8 cellular contexts compared by ENCODE assay signal in the genomic region with DNA sequence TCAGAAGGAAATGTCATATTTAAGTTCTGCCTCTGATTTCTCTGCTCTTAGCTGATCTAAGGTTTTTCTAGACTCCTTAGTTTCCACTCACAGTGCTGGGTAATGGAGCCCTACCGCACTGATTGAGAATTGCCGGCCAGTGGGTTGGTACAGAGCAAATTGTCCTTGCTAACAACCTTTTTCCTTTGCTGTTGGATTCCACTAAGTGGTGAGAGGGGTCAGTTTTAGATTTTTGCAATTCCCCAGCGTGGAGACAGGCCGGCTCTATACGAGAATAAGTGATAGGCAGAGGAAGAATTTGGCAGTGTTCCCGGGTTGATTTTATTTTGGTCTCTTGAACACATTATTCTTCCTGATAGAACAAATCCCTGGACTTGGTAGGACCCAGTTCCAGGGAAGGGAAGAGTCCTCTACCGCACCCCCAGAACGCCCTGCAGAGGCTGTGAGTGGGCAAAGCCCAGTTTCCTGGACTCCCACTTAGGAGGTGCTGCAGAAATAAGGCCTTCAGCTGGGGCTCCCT. TPM values are rescaled to one million over a fixed set of nuclear protein-coding genes. Genes with fewer than 3 reads are reported as not detected.
DNase-seq lines count a peak whose midpoint lies in the region; TF ChIP-seq lines count a peak whose summit lies in the region.

No MANE protein-coding gene starts in this region.

- no peak overlapping the region for H3K23ac ChIP-seq in mesendoderm (ENCODE audit: low read length)

- H2AK5ac ChIP-seq in mesendoderm (ENCODE audit: low read length), result no peak overlapping the region

- CTCF ChIA-PET in A673 (lab: Charles Lee), result no interaction called here

- H3K18ac ChIP-seq in mesendoderm (ENCODE audit: low read length), result no peak overlapping the region

- H3K4me2 ChIP-seq in mesendoderm (ENCODE audit: low read length), result peak overlapping the region; percentile 95

- no peak overlapping the region for H2BK120ac ChIP-seq in mesendoderm (ENCODE audit: low read depth, low read length)

- no peak overlapping the region for H3K9ac ChIP-seq in HUES64 (ENCODE audit: low read depth, low read length)
- H3K9ac ChIP-seq in mesendoderm (ENCODE audit: low read length), result peak overlapping the region; percentile 69

- peaks cover 22% of the 10 kb centered on the region for H3K27me3 Mint-ChIP-seq in dendritic cell treated with granulocyte-macrophage colony-stimulating factor and Interleukin-4, amounts not matched to agents 40 ng/mL and 50 ng/mL, for 4 days

- H3K36me3 ChIP-seq in A673 (ENCODE audit: insufficient read depth, low read length, poor library complexity, severe bottlenecking) (no peaks in the 10 kb centered on the region), HUES64 (ENCODE audit: insufficient read depth, low read length) (no peaks in the 10 kb centered on the region), mesendoderm (ENCODE audit: control insufficient read depth, insufficient read depth, low read length) (no peaks in the 10 kb centered on the region)

- H3K79me2 ChIP-seq in mesendoderm (ENCODE audit: control insufficient read depth, insufficient read depth, low read length), result no peaks in the 10 kb centered on the region

- no peak overlapping the region for H2BK5ac ChIP-seq in mesendoderm (ENCODE audit: low read length)

- no TSS peak for BruUV-seq in A673 (replicated peaks; lab: Mats Ljungman, UMichigan)

- H3K4me3 Mint-ChIP-seq in dendritic cell treated with granulocyte-macrophage colony-stimulating factor and Interleukin-4, amounts not matched to agents 40 ng/mL and 50 ng/mL, for 4 days, result peak overlapping the region; percentile 96

- no peak overlapping the region for H3K27ac ChIP-seq in A673 (ENCODE audit: low read depth, low read length, poor library complexity, severe bottlenecking)
- H3K27ac ChIP-seq in HUES64 (ENCODE audit: low read depth, low read length), result no peak overlapping the region
- no peak overlapping the region for H3K27ac ChIP-seq in mesendoderm (ENCODE audit: low read depth, low read length)

- H3K9me3 ChIP-seq in A673 (ENCODE audit: low read depth, low read length, poor library complexity, severe bottlenecking) (no peaks in the 10 kb centered on the region), HUES64 (ENCODE audit: insufficient read depth, low read depth, low read length) (no peaks in the 10 kb centered on the region)

- H3K4ac ChIP-seq in mesendoderm (ENCODE audit: low read depth, low read length), result no peak overlapping the region

- H3K4me1 ChIP-seq in A673 (ENCODE audit: insufficient read depth, low read length, poor library complexity, severe bottlenecking) (peaks cover 15% of the 10 kb centered on the region), HUES64 (ENCODE audit: insufficient read depth, low read length) (no peaks in the 10 kb centered on the region; the same call in none of the 2 replicates), mesendoderm (ENCODE audit: control insufficient read depth, low read depth, low read length) (no peaks in the 10 kb centered on the region)

- H3K27ac Mint-ChIP-seq in dendritic cell treated with granulocyte-macrophage colony-stimulating factor and Interleukin-4, amounts not matched to agents 40 ng/mL and 50 ng/mL, for 4 days, result peak overlapping the region; percentile 94

- H3K4me1 Mint-ChIP-seq in dendritic cell treated with granulocyte-macrophage colony-stimulating factor and Interleukin-4, amounts not matched to agents 40 ng/mL and 50 ng/mL, for 4 days (ENCODE audit: low read depth), result peaks cover 17% of the 10 kb centered on the region

- TF ChIP-seq CTCF in A673 (conservative IDR thresholded peaks at IDR 0.05; ENCODE audit: low read depth, low read length), result no peak

- peak overlapping the region; percentile 25 for H3K56ac ChIP-seq in mesendoderm (ENCODE audit: low read length)

- no peak overlapping the region for H4K5ac ChIP-seq in mesendoderm (ENCODE audit: low read length)

- intact Hi-C loops in A673 (cut with micrococcal nuclease; ENCODE audit: unreplicated experiment), result loop anchor here (10.0 kb wide), 3 partner anchors 417 to 1057 kb away; no protein-coding TSS in a partner anchor
- intact Hi-C loops in dendritic cell treated with granulocyte-macrophage colony-stimulating factor and Interleukin-4, amounts not matched to agents 40 ng/mL and 50 ng/mL, for 4 days (cut with micrococcal nuclease), result loop anchor here (10.0 kb wide), 2 partner anchors 187 to 437 kb away; no protein-coding TSS in a partner anchor

- H3K4me3 ChIP-seq in A673 (ENCODE audit: low read depth, low read length, poor library complexity, severe bottlenecking) (peak overlapping the region; percentile 64), HUES64 (ENCODE audit: low read length) (peak overlapping the region; percentile 78), mesendoderm (ENCODE audit: low read length) (no peak overlapping the region)

- 46% methylated on average over 8 of the region's 8 CpGs for WGBS in HUES64
- no CpG with 5 or more reads among the region's 8 CpGs for WGBS in mesendoderm (ENCODE audit: extremely low coverage, insufficient coverage, low lambda C conversion rate)

- no peaks in the 10 kb centered on the region for H3K9me3 Mint-ChIP-seq in dendritic cell treated with granulocyte-macrophage colony-stimulating factor and Interleukin-4, amounts not matched to agents 40 ng/mL and 50 ng/mL, for 4 days

- peak; percentile 49 for DNase-seq in A673 (ENCODE audit: low spot score)
- DNase-seq in mesendoderm, result peak; percentile 45
- DNase-seq in activated CD8-positive, alpha-beta memory T cell treated with anti-CD3 and anti-CD28 coated beads, Interleukin-2, amount 50 U/mL, for 48 hours, result no peak
- no peak for DNase-seq in activated CD4-positive, alpha-beta T cell treated with anti-CD3 and anti-CD28 coated beads, Interleukin-2, amount 50 U/mL, for 48 hours
- DNase-seq in HPDE6-E6E7 (ENCODE audit: extremely low spot score), result no peak
- no peak for DNase-seq in stimulated activated CD4-positive, alpha-beta T cell treated with anti-CD3 and anti-CD28 coated beads, Interleukin-4, amount 100 ng/mL, for 24 hours

- no peak overlapping the region for H4K8ac ChIP-seq in mesendoderm (ENCODE audit: low read depth, low read length)

- H3K27me3 ChIP-seq in A673 (replicated peaks; ENCODE audit: insufficient read depth, low read depth, low read length, poor library complexity) (no peaks in the 10 kb centered on the region), HUES64 (ENCODE audit: insufficient read depth, low read length) (peaks cover 65% of the 10 kb centered on the region), mesendoderm (ENCODE audit: insufficient read depth, low read length, poor library complexity) (peaks cover 4% of the 10 kb centered on the region)

- no peak overlapping the region for H2BK15ac ChIP-seq in mesendoderm (replicated peaks; ENCODE audit: low read depth)

- peaks cover 35% of the 10 kb centered on the region for H3K36me3 Mint-ChIP-seq in dendritic cell treated with granulocyte-macrophage colony-stimulating factor and Interleukin-4, amounts not matched to agents 40 ng/mL and 50 ng/mL, for 4 days (ENCODE audit: low read depth)

- no peaks in the 10 kb centered on the region for H3K79me1 ChIP-seq in mesendoderm (ENCODE audit: low read length)

- POLR2A ChIA-PET in A673 (lab: Charles Lee; ENCODE audit: low non-redundant PET), result no interaction called here

RNA-seq across cellular contexts. Expression of gene NRP1, which starts 2.9 kb away (rescaled TPM):
- 31.7 and 32.8 TPM in 2 replicates for total RNA-seq in A673 (2021)
- polyA plus RNA-seq in HUES64 (2013, experiment 1 of 2), result 2.7 TPM
- polyA plus RNA-seq in HUES64 (2013, experiment 2 of 2), result 3.0 TPM
- polyA plus RNA-seq in mesendoderm (2013, experiment 1 of 2), result 2.4 TPM
- 2.0 TPM for polyA plus RNA-seq in mesendoderm (2013, experiment 2 of 2)

Comparison
In these comparisons a context has a peak if more than half of its experiments do, and no peak if none do; other contexts are left out.
1. DNase-seq: peak in A673 (single experiment) and mesendoderm (single experiment); none in activated CD8-positive, alpha-beta memory T cell treated with anti-CD3 and anti-CD28 coated beads, Interleukin-2, amount 50 U/mL, for 48 hours (single experiment), activated CD4-positive, alpha-beta T cell treated with anti-CD3 and anti-CD28 coated beads, Interleukin-2, amount 50 U/mL, for 48 hours (0 of 2), HPDE6-E6E7 (single experiment) and stimulated activated CD4-positive, alpha-beta T cell treated with anti-CD3 and anti-CD28 coated beads, Interleukin-4, amount 100 ng/mL, for 24 hours (single experiment).